10 cellular contexts compared by ENCODE assay signal in the genomic region with DNA sequence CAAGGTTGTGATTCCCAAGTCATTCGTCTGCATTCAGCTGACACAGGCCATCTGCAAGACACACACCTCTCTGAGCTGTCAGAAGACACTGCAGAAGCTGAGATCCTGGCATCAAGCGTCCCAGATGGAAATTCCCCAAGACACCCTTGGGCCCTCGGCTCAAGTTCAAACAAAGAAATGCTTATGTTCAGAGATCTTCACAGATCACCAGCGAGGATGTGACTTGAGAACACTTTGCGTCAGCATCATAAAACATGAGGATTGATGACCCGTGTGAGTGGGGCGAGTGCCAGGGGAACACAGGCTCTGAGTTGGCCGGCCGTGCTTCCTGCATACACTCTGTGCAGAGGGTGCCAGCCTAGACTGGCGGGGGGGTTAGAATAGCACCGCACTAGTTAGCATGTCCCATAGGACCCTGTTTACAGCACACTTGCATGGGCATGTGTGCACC. TPM values are rescaled to one million over a fixed set of nuclear protein-coding genes. Genes with fewer than 3 reads are reported as not detected.
DNase-seq lines count a peak whose midpoint lies in the region; ATAC-seq and TF ChIP-seq lines count a peak whose summit lies in the region.
"Had no signal": no experiment of that assay in that cellular context is flagged by ENCODE, and none has a peak within 500 bp of the region (broad histone marks: within the 10 kb centered on the region; RNA-seq: fewer than 3 reads in every experiment).

No MANE protein-coding gene starts in this region.

- POLR2A ChIA-PET in naive thymus-derived CD8-positive, alpha-beta T cell (lab: Charles Lee) = no interaction called here

- no peak for ATAC-seq in naive thymus-derived CD8-positive, alpha-beta T cell
- ATAC-seq in HG03460 (IDR thresholded peaks at IDR 0.05; ENCODE audit: unreplicated experiment) (no peak), natural killer cell (no peak)

- H3K4me3 Mint-ChIP-seq in naive thymus-derived CD8-positive, alpha-beta T cell = no peak overlapping the region
- no peak overlapping the region for H3K4me3 Mint-ChIP-seq in natural killer cell
- H3K4me3 Mint-ChIP-seq: immature natural killer cell had no signal

- H3K36me3 Mint-ChIP-seq in naive thymus-derived CD8-positive, alpha-beta T cell = no peaks in the 10 kb centered on the region
- H3K36me3 Mint-ChIP-seq in natural killer cell = no peaks in the 10 kb centered on the region
- H3K36me3 Mint-ChIP-seq: immature natural killer cell had no signal

- no peak overlapping the region for H3K27ac Mint-ChIP-seq in naive thymus-derived CD8-positive, alpha-beta T cell
- H3K27ac Mint-ChIP-seq in natural killer cell = no peak overlapping the region
- H3K27ac Mint-ChIP-seq: immature natural killer cell had no signal

- H3K4me3 ChIP-seq in fibroblast of mammary gland (ENCODE audit: control insufficient read depth, low read depth, low read length) = no peak overlapping the region

- H3K27me3 Mint-ChIP-seq in naive thymus-derived CD8-positive, alpha-beta T cell = peaks cover 0 to 6% (median 1%) of the 10 kb centered on the region in 5 donors
- peaks cover 0 to 6% of the 10 kb centered on the region in 2 donors for H3K27me3 Mint-ChIP-seq in natural killer cell (ENCODE audit: low read depth in 2 of 2)

- no peak for TF ChIP-seq CTCF in fibroblast of mammary gland (conservative IDR thresholded peaks at IDR 0.05; ENCODE audit: control insufficient read depth, insufficient read depth, low read depth, low read length)
- TF ChIP-seq CTCF in natural killer cell (IDR thresholded peaks at IDR 0.05) = no peak

- no peaks in the 10 kb centered on the region for H3K4me1 Mint-ChIP-seq in naive thymus-derived CD8-positive, alpha-beta T cell
- H3K4me1 Mint-ChIP-seq in natural killer cell = no peaks in the 10 kb centered on the region
- H3K4me1 Mint-ChIP-seq: immature natural killer cell had no signal

- intact Hi-C loops in natural killer cell (cut with micrococcal nuclease) = no loop called here

- H3K9me3 Mint-ChIP-seq in naive thymus-derived CD8-positive, alpha-beta T cell = no peaks in the 10 kb centered on the region
- no peaks in the 10 kb centered on the region for H3K9me3 Mint-ChIP-seq in natural killer cell
- H3K9me3 Mint-ChIP-seq: immature natural killer cell had no signal

- DNase-seq in Daoy (ENCODE audit: low read depth) = peak; percentile 96
- peak; percentile 18 for DNase-seq in NCI-H2196 treated with DMSO at 0.1 percent for 48 hours (lab: John Stamatoyannopoulos, UW; ENCODE audit: unreplicated experiment)
- peak; percentile 95 for DNase-seq in fibroblast of mammary gland (ENCODE audit: low read depth)
- DNase-seq in renal cortical epithelial cell (ENCODE audit: low read depth) = peak; percentile 99
- DNase-seq in naive thymus-derived CD8-positive, alpha-beta T cell = no peak
- DNase-seq in natural killer cell = no peak
- DNase-seq in putamen (ENCODE audit: low spot score) = no peak
- DNase-seq: central memory CD4-positive, alpha-beta T cell; immature natural killer cell had no signal

RNA-seq across cellular contexts. Expression of gene KCNIP3, which starts 36.8 kb away (rescaled TPM):
- 2.6 and 5.5 TPM in 2 replicates for total RNA-seq in Daoy (2014; rRNA removed; shearing (Covaris generic))
- 47.4 and 127 TPM in 2 replicates for total RNA-seq in renal cortical epithelial cell
- not detected for total RNA-seq in naive thymus-derived CD8-positive, alpha-beta T cell
- not detected for polyA plus RNA-seq in naive thymus-derived CD8-positive, alpha-beta T cell
- total RNA-seq in natural killer cell = 1 to 10 TPM in 1 of 3 donors, under 1 TPM in 1, not detected in 1; 0.52 to 1.4 TPM
- polyA plus RNA-seq: immature natural killer cell had no signal

RNA-seq across cellular contexts. Expression of gene PROM2, which starts 59.7 kb away (rescaled TPM):
- total RNA-seq in Daoy (2014; rRNA removed; shearing (Covaris generic)) = 0.17 TPM in 1 of 2 replicates, not detected in the other
- total RNA-seq in renal cortical epithelial cell = 17.6 and 38.0 TPM in 2 replicates
- under 1 TPM; 0.88 to 0.91 TPM for total RNA-seq in naive thymus-derived CD8-positive, alpha-beta T cell
- not detected for polyA plus RNA-seq in naive thymus-derived CD8-positive, alpha-beta T cell
- 1 to 10 TPM in 1 of 3 donors, under 1 TPM in 2; 0.64 to 1.1 (median 0.70) TPM for total RNA-seq in natural killer cell
- polyA plus RNA-seq: immature natural killer cell had no signal

Comparison
In these comparisons a context has a peak if more than half of its experiments do, and no peak if none do; other contexts are left out.
1. DNase-seq: peak in Daoy (single experiment), NCI-H2196 treated with DMSO at 0.1 percent for 48 hours (single experiment), fibroblast of mammary gland (single experiment) and renal cortical epithelial cell (single experiment); none in naive thymus-derived CD8-positive, alpha-beta T cell (0 of 10), natural killer cell (single experiment) and putamen (single experiment).